11 cellular contexts compared by ENCODE assay signal in genomic region chr6:53310751-53311585, GRCh38. TPM values are rescaled to one million over a fixed set of nuclear protein-coding genes. Genes with fewer than 3 reads are reported as not detected.
DNase-seq lines count a peak whose midpoint lies in the region; ATAC-seq and TF ChIP-seq lines count a peak whose summit lies in the region.
"Had no signal": no experiment of that assay in that cellular context is flagged by ENCODE, and none has a peak within 500 bp of the region (broad histone marks: within the 10 kb centered on the region; RNA-seq: fewer than 3 reads in every experiment).

No MANE protein-coding gene starts in this region.

- no peaks in the 10 kb centered on the region for H3K27me3 Mint-ChIP-seq in activated T-helper 17 cell treated with anti-CD3 and anti-CD28 coated beads, Interleukin-2, amount 50 U/mL, for 72 hours
- H3K27me3 Mint-ChIP-seq in naive thymus-derived CD8-positive, alpha-beta T cell = no peaks in the 10 kb centered on the region

- WGBS in transverse colon (ENCODE audit: low coverage in 1 of 2), 2 donors = 53 to 80% methylated on average over 3 to 6 of the region's 6 CpGs

- DNase-seq in DMS 273 treated with DMSO at 0.1 percent for 48 hours (lab: John Stamatoyannopoulos, UW) (peak; percentile 20), Karpas-422 (no peak), transverse colon (no peak), AG20443 (ENCODE audit: low spot score) (no peak), HCEC 1CT (no peak)
- no peak for DNase-seq in naive thymus-derived CD8-positive, alpha-beta T cell
- DNase-seq in stimulated activated CD4-positive, alpha-beta T cell treated with anti-CD3 and anti-CD28 coated beads, Interleukin-2, amount 100 ng/mL, for 24 hours = no peak
- DNase-seq: head of caudate nucleus, NCI-H2227 treated with DMSO at 0.1 percent for 48 hours had no signal

- H3K4me3 ChIP-seq in Karpas-422 (ENCODE audit: low read length) = no peak overlapping the region
- H3K4me3 ChIP-seq in transverse colon = no peak overlapping the region

- peak overlapping the region; percentile 93 for H3K27ac Mint-ChIP-seq in activated T-helper 17 cell treated with anti-CD3 and anti-CD28 coated beads, Interleukin-2, amount 50 U/mL, for 72 hours
- peak overlapping the region in 7 of 10 donors; percentile 12 to 81 (median 52) for H3K27ac Mint-ChIP-seq in naive thymus-derived CD8-positive, alpha-beta T cell

- no peak for TF ChIP-seq CTCF in transverse colon (IDR thresholded peaks at IDR 0.05)

- H3K79me2 ChIP-seq in Karpas-422 (ENCODE audit: low read length) = peaks cover 98% of the 10 kb centered on the region

- H2AFZ ChIP-seq in Karpas-422 (ENCODE audit: low read length) = no peak overlapping the region
- H2AFZ ChIP-seq: parathyroid adenoma had no signal

- H3K9me3 Mint-ChIP-seq in activated T-helper 17 cell treated with anti-CD3 and anti-CD28 coated beads, Interleukin-2, amount 50 U/mL, for 72 hours = no peaks in the 10 kb centered on the region
- no peaks in the 10 kb centered on the region for H3K9me3 Mint-ChIP-seq in naive thymus-derived CD8-positive, alpha-beta T cell

- peak; percentile 9 for ATAC-seq in activated T-helper 17 cell treated with anti-CD3 and anti-CD28 coated beads, Interleukin-2, amount 50 U/mL, for 72 hours (replicated peaks)
- ATAC-seq in naive thymus-derived CD8-positive, alpha-beta T cell = peak in 1 of 2 donors; percentile 24

- TF ChIP-seq EP300 in transverse colon (IDR thresholded peaks at IDR 0.05; ENCODE audit: low read depth) = no peak

- no peaks in the 10 kb centered on the region for H3K9me2 ChIP-seq in Karpas-422 (replicated peaks; ENCODE audit: insufficient read depth, low read length)

- H3K36me3 ChIP-seq in Karpas-422 (ENCODE audit: insufficient read depth, low read length) = no peaks in the 10 kb centered on the region
- no peaks in the 10 kb centered on the region for H3K36me3 ChIP-seq in transverse colon

- peaks cover 73% of the 10 kb centered on the region for H4K20me1 ChIP-seq in Karpas-422 (ENCODE audit: insufficient read depth, low read depth, low read length)

- peak overlapping the region; percentile 77 for H3K4me3 Mint-ChIP-seq in activated T-helper 17 cell treated with anti-CD3 and anti-CD28 coated beads, Interleukin-2, amount 50 U/mL, for 72 hours
- peak overlapping the region in 5 of 10 donors; percentile 14 to 57 (median 36) for H3K4me3 Mint-ChIP-seq in naive thymus-derived CD8-positive, alpha-beta T cell

- no peaks in the 10 kb centered on the region for H3K27me3 ChIP-seq in Karpas-422 (ENCODE audit: low read length)
- H3K27me3 ChIP-seq in transverse colon = no peaks in the 10 kb centered on the region

- H3K9me3 ChIP-seq in Karpas-422 (ENCODE audit: low read length) (no peaks in the 10 kb centered on the region), transverse colon (no peaks in the 10 kb centered on the region)

- no peak overlapping the region; the same call in 1 of the 2 replicates for H3K9ac ChIP-seq in Karpas-422 (ENCODE audit: low read length)
- H3K9ac ChIP-seq: parathyroid adenoma had no signal

- peaks cover 80% of the 10 kb centered on the region for H3K4me1 Mint-ChIP-seq in activated T-helper 17 cell treated with anti-CD3 and anti-CD28 coated beads, Interleukin-2, amount 50 U/mL, for 72 hours
- peaks cover 40 to 96% (median 78%) of the 10 kb centered on the region in 4 donors for H3K4me1 Mint-ChIP-seq in naive thymus-derived CD8-positive, alpha-beta T cell

- peaks cover 30% of the 10 kb centered on the region for H3K36me3 Mint-ChIP-seq in activated T-helper 17 cell treated with anti-CD3 and anti-CD28 coated beads, Interleukin-2, amount 50 U/mL, for 72 hours (ENCODE audit: low read depth)
- H3K36me3 Mint-ChIP-seq in naive thymus-derived CD8-positive, alpha-beta T cell = no peaks in the 10 kb centered on the region

- peaks cover 66% of the 10 kb centered on the region for H3K4me1 ChIP-seq in Karpas-422 (ENCODE audit: low read length)
- peaks cover 0 to 53% (median 12%) of the 10 kb centered on the region in 4 donors for H3K4me1 ChIP-seq in transverse colon

- intact Hi-C loops in transverse colon (cut with DNase I; ENCODE audit: low total_unique reads) = no loop called here

- TF ChIP-seq POLR2A in transverse colon (IDR thresholded peaks at IDR 0.05) = no peak

- peak overlapping the region; percentile 69 for H3K27ac ChIP-seq in Karpas-422 (ENCODE audit: low read length)
- peak overlapping the region in 1 of 4 donors; percentile 10 for H3K27ac ChIP-seq in transverse colon
- H3K27ac ChIP-seq: parathyroid adenoma had no signal

- POLR2A ChIA-PET in naive thymus-derived CD8-positive, alpha-beta T cell (lab: Charles Lee) = interaction anchor here (1.3 to 2.1 kb wide), 2 partner anchors 10 to 36 kb away, joined by 4 to 7 read pairs; no protein-coding TSS in a partner anchor

- in situ Hi-C loops in transverse colon (cut with MboI; ENCODE audit: low pct_ligation_motif_present in 1 of 4, low pct_unique_long_range_greater_than_20kb in 1 of 4, low sequenced_read_pairs in 3 of 4) = no loop called here

- peak overlapping the region; percentile 8 for H3K4me2 ChIP-seq in Karpas-422 (ENCODE audit: low read depth, low read length, poor library complexity, severe bottlenecking)

RNA-seq across cellular contexts. Expression of gene ELOVL5, which starts 37.8 kb away (rescaled TPM):
- total RNA-seq in Karpas-422 (2014; rRNA removed; shearing (Covaris generic); ENCODE audit: low replicate concordance) = 37.9 and 82.7 TPM in 2 replicates
- total RNA-seq in activated T-helper 17 cell treated with anti-CD3 and anti-CD28 coated beads, Interleukin-2, amount 50 U/mL, for 72 hours = 100 to 1,000 TPM in 1 of 2 donors, 10 to 100 TPM in 1; 91.9 to 127 TPM
- total RNA-seq in naive thymus-derived CD8-positive, alpha-beta T cell = 10 to 100 TPM; 59.4 to 67.4 TPM
- 10 to 100 TPM; 32.5 to 38.1 (median 33.0) TPM for polyA plus RNA-seq in naive thymus-derived CD8-positive, alpha-beta T cell
- total RNA-seq in transverse colon = 10 to 100 TPM; 14.3 to 63.1 (median 29.2) TPM
